ENCODE assay signal across 12 cellular contexts in genomic region chr15:75703440-75704262, GRCh38. TPM values are rescaled to one million over a fixed set of nuclear protein-coding genes. Genes with fewer than 3 reads are reported as not detected.
DNase-seq lines count a peak whose midpoint lies in the region; ATAC-seq, FAIRE-seq and TF ChIP-seq lines count a peak whose summit lies in the region.
"Not testable (repeated sequence)": the region's sequence is repeated elsewhere in the genome, so short reads cannot be mapped to it uniquely, and the experiment has no call there.
"Had no signal": no experiment of that assay in that cellular context is flagged by ENCODE, and none has a peak within 500 bp of the region (broad histone marks: within the 10 kb centered on the region; RNA-seq: fewer than 3 reads in every experiment).

No MANE protein-coding gene starts in this region.

- not testable (repeated sequence) for H3K9ac ChIP-seq in PC-3 (ENCODE audit: low read length); endothelial cell of umbilical vein (replicated peaks; ENCODE audit: extremely low read depth, insufficient read depth, low read length)

- peak; percentile 68 for ATAC-seq in PC-3
- ATAC-seq in activated T-cell treated with anti-CD3 and anti-CD28 coated beads, Interleukin-2, amount 50 U/mL, for 72 hours (replicated peaks in 1 of 2), result peak; percentile 69 to 76
- peak; percentile 35 for ATAC-seq in naive thymus-derived CD4-positive, alpha-beta T cell
- peak; percentile 62 for ATAC-seq in stimulated activated effector memory CD8-positive, alpha-beta T cell treated with anti-CD3 and anti-CD28 coated beads, Interleukin-12 subunit alpha, Interleukin-12 subunit beta, amount 100 ng/mL, for 72 hours

- TF ChIP-seq POLR2A in GM12892 (IDR thresholded peaks at IDR 0.05; ENCODE audit: low read depth, low read length); endothelial cell of umbilical vein (IDR thresholded peaks at IDR 0.05; ENCODE audit: low read depth, low read length): not testable (repeated sequence)

- H3K4me2 ChIP-seq in PC-3 (ENCODE audit: low read length); endothelial cell of umbilical vein (ENCODE audit: insufficient read depth, low read length): not testable (repeated sequence)

- not testable (repeated sequence) for H3K36me3 Mint-ChIP-seq in activated T-cell treated with anti-CD3 and anti-CD28 coated beads, Interleukin-2, amount 50 U/mL, for 72 hours (ENCODE audit: insufficient read depth in 2 of 2); naive thymus-derived CD4-positive, alpha-beta T cell; stimulated activated effector memory CD8-positive, alpha-beta T cell treated with anti-CD3 and anti-CD28 coated beads, Interleukin-12 subunit alpha, Interleukin-12 subunit beta, amount 100 ng/mL, for 72 hours

- POLR2A ChIA-PET in PC-3 (lab: Charles Lee; ENCODE audit: unreplicated experiment); endothelial cell of umbilical vein (lab: Charles Lee); naive thymus-derived CD4-positive, alpha-beta T cell (lab: Charles Lee): not testable (repeated sequence)

- not testable (repeated sequence) for H4K20me1 ChIP-seq in PC-3 (ENCODE audit: low read length); endothelial cell of umbilical vein (replicated peaks; ENCODE audit: control insufficient read depth, extremely low read depth, insufficient read depth, low read length)

- CTCF ChIA-PET in PC-3 (lab: Charles Lee); endothelial cell of umbilical vein (lab: Charles Lee); naive thymus-derived CD4-positive, alpha-beta T cell (lab: Charles Lee): not testable (repeated sequence)

- DNase-seq in GM12892 (ENCODE audit: insufficient read length); PC-3; activated T-cell treated with anti-CD3 and anti-CD28 coated beads, Interleukin-2, amount 50 U/mL, for 72 hours; endothelial cell of umbilical vein (ENCODE audit: low read depth, low spot score); left ventricle myocardium inferior; naive thymus-derived CD4-positive, alpha-beta T cell; stimulated activated effector memory CD8-positive, alpha-beta T cell treated with anti-CD3 and anti-CD28 coated beads, Interleukin-12 subunit alpha, Interleukin-12 subunit beta, amount 100 ng/mL, for 72 hours (ENCODE audit: low spot score in 2 of 2); urothelium cell line (ENCODE audit: low spot score): not testable (repeated sequence)

- H3K4me3 ChIP-seq in PC-3 (ENCODE audit: low read length); endothelial cell of umbilical vein (replicated peaks in 1 of 3; ENCODE audit: insufficient read depth in 1 of 3, low read depth in 1 of 3, low read length in 3 of 3); left ventricle myocardium inferior; naive thymus-derived CD4-positive, alpha-beta T cell (ENCODE audit: low read length): not testable (repeated sequence)

- not testable (repeated sequence) for H3K9me3 Mint-ChIP-seq in activated T-cell treated with anti-CD3 and anti-CD28 coated beads, Interleukin-2, amount 50 U/mL, for 72 hours; naive thymus-derived CD4-positive, alpha-beta T cell; stimulated activated effector memory CD8-positive, alpha-beta T cell treated with anti-CD3 and anti-CD28 coated beads, Interleukin-12 subunit alpha, Interleukin-12 subunit beta, amount 100 ng/mL, for 72 hours

- H3K27me3 ChIP-seq in PC-3 (ENCODE audit: low read length); left ventricle myocardium inferior (ENCODE audit: low read depth); naive thymus-derived CD4-positive, alpha-beta T cell (ENCODE audit: control insufficient read depth in 2 of 2, insufficient read depth in 2 of 2, low read length in 2 of 2): not testable (repeated sequence)
- H3K27me3 ChIP-seq in endothelial cell of umbilical vein (ENCODE audit: control insufficient read depth in 2 of 2, insufficient read depth in 2 of 2, low read length in 2 of 2), result peaks cover 11 to 14% of the 10 kb centered on the region in 2 experiments

- H3K36me3 ChIP-seq in PC-3 (ENCODE audit: low read depth, low read length); endothelial cell of umbilical vein (ENCODE audit: control insufficient read depth in 2 of 2, extremely low read depth in 1 of 2, insufficient read depth in 2 of 2, low read length in 2 of 2); left ventricle myocardium inferior; naive thymus-derived CD4-positive, alpha-beta T cell (ENCODE audit: control insufficient read depth in 2 of 3, insufficient read depth in 3 of 3, low read length in 3 of 3): not testable (repeated sequence)

- not testable (repeated sequence) for H3K9me1 ChIP-seq in endothelial cell of umbilical vein (replicated peaks; ENCODE audit: control insufficient read depth, extremely low read depth, insufficient read depth, low read length)

- not testable (repeated sequence) for H3K9me2 ChIP-seq in PC-3 (replicated peaks; ENCODE audit: low read length)

- not testable (repeated sequence) for H3K9me3 ChIP-seq in PC-3 (ENCODE audit: low read length); endothelial cell of umbilical vein (replicated peaks; ENCODE audit: control insufficient read depth, insufficient read depth, low read length); left ventricle myocardium inferior (replicated peaks); naive thymus-derived CD4-positive, alpha-beta T cell (ENCODE audit: control insufficient read depth in 2 of 3, low read length in 3 of 3)

- not testable (repeated sequence) for H2AFZ ChIP-seq in PC-3 (ENCODE audit: low read length); endothelial cell of umbilical vein (ENCODE audit: low read depth, low read length)

- not testable (repeated sequence) for H3K27me3 Mint-ChIP-seq in activated T-cell treated with anti-CD3 and anti-CD28 coated beads, Interleukin-2, amount 50 U/mL, for 72 hours (ENCODE audit: low read depth); naive thymus-derived CD4-positive, alpha-beta T cell

- H3K4me1 ChIP-seq in PC-3 (ENCODE audit: insufficient read depth, low read length), result peaks cover 13% of the 10 kb centered on the region
- H3K4me1 ChIP-seq in endothelial cell of umbilical vein (ENCODE audit: control insufficient read depth, extremely low read depth, insufficient read depth, low read length); naive thymus-derived CD4-positive, alpha-beta T cell (ENCODE audit: control insufficient read depth in 2 of 2, insufficient read depth in 2 of 2, low read length in 2 of 2): not testable (repeated sequence)
- peaks cover 73% of the 10 kb centered on the region for H3K4me1 ChIP-seq in left ventricle myocardium inferior

- H3F3A ChIP-seq in PC-3 (ENCODE audit: low read length, unreplicated experiment), result not testable (repeated sequence)

- not testable (repeated sequence) for H3K4me3 Mint-ChIP-seq in activated T-cell treated with anti-CD3 and anti-CD28 coated beads, Interleukin-2, amount 50 U/mL, for 72 hours; naive thymus-derived CD4-positive, alpha-beta T cell; stimulated activated effector memory CD8-positive, alpha-beta T cell treated with anti-CD3 and anti-CD28 coated beads, Interleukin-12 subunit alpha, Interleukin-12 subunit beta, amount 100 ng/mL, for 72 hours

- not testable (repeated sequence) for H3K79me2 ChIP-seq in PC-3 (ENCODE audit: low read length); endothelial cell of umbilical vein (ENCODE audit: control insufficient read depth, insufficient read depth, low read length)

- dilution Hi-C loops in endothelial cell of umbilical vein (cut with MboI; ENCODE audit: extremely low pct_ligation_motif_present, low sequenced_read_pairs), result not testable (repeated sequence)

- intact Hi-C loops in PC-3 (cut with micrococcal nuclease); endothelial cell of umbilical vein (cut with micrococcal nuclease); left ventricle myocardium inferior (cut with micrococcal nuclease); naive thymus-derived CD4-positive, alpha-beta T cell (cut with micrococcal nuclease): not testable (repeated sequence)

- TF ChIP-seq CTCF in PC-3 (conservative IDR thresholded peaks at IDR 0.05; ENCODE audit: low read depth, low read length); endothelial cell of umbilical vein (IDR thresholded peaks at IDR 0.05; ENCODE audit: extremely low read depth in 1 of 2, insufficient read depth in 1 of 2, low read depth in 1 of 2, low read length in 2 of 2); left ventricle myocardium inferior (IDR thresholded peaks at IDR 0.05; ENCODE audit: borderline replicate concordance): not testable (repeated sequence)

- not testable (repeated sequence) for H3K27ac Mint-ChIP-seq in activated T-cell treated with anti-CD3 and anti-CD28 coated beads, Interleukin-2, amount 50 U/mL, for 72 hours; naive thymus-derived CD4-positive, alpha-beta T cell; stimulated activated effector memory CD8-positive, alpha-beta T cell treated with anti-CD3 and anti-CD28 coated beads, Interleukin-12 subunit alpha, Interleukin-12 subunit beta, amount 100 ng/mL, for 72 hours

- H3K27ac ChIP-seq in PC-3 (ENCODE audit: low read length); endothelial cell of umbilical vein (ENCODE audit: insufficient read depth, low read depth, low read length); naive thymus-derived CD4-positive, alpha-beta T cell (ENCODE audit: low read depth, low read length): not testable (repeated sequence)
- H3K27ac ChIP-seq in left ventricle myocardium inferior (replicated peaks), result peak overlapping the region; percentile 74

- not testable (repeated sequence) for H3K4me1 Mint-ChIP-seq in activated T-cell treated with anti-CD3 and anti-CD28 coated beads, Interleukin-2, amount 50 U/mL, for 72 hours (ENCODE audit: low read depth); naive thymus-derived CD4-positive, alpha-beta T cell
- peaks cover 16% of the 10 kb centered on the region for H3K4me1 Mint-ChIP-seq in stimulated activated effector memory CD8-positive, alpha-beta T cell treated with anti-CD3 and anti-CD28 coated beads, Interleukin-12 subunit alpha, Interleukin-12 subunit beta, amount 100 ng/mL, for 72 hours

- not testable (repeated sequence) for BruUV-seq in PC-3 (replicated peaks; lab: Mats Ljungman, UMichigan); endothelial cell of umbilical vein (replicated peaks; lab: Mats Ljungman, UMichigan)

- peak; percentile 83 for FAIRE-seq in GM12892 (lab: Jason Lieb, UNC)
- FAIRE-seq in endothelial cell of umbilical vein (lab: Jason Lieb, UNC), result peak; percentile 68
- peak; percentile 100 for FAIRE-seq in urothelium cell line (lab: Jason Lieb, UNC)

RNA-seq across cellular contexts. Expression of gene CSPG4, which starts 9.0 kb away (rescaled TPM):
- polyA plus RNA-seq in GM12892 (2012; ENCODE audit: missing spikeins), result 0.02 TPM
- total RNA-seq in PC-3 (2014; rRNA removed) (2.0 and 2.9 TPM in 2 replicates), endothelial cell of umbilical vein (not detected in 2 replicates), left ventricle myocardium inferior (9.1 TPM)
- total RNA-seq in activated T-cell treated with anti-CD3 and anti-CD28 coated beads, Interleukin-2, amount 50 U/mL, for 72 hours, result not detected
- polyA plus RNA-seq in endothelial cell of umbilical vein, result not detected in 2 replicates
- not detected in 2 replicates for polyA plus RNA-seq in endothelial cell of umbilical vein (2011; cell fraction: cytosol; rRNA removed)
- not detected in 2 replicates for polyA plus RNA-seq in endothelial cell of umbilical vein (2011; cell fraction: nucleus; rRNA removed)
- 0.04 TPM in 1 of 2 replicates, not detected in the other for polyA plus RNA-seq in endothelial cell of umbilical vein (2012)
- polyA minus RNA-seq in endothelial cell of umbilical vein, result not detected in 2 replicates
- 16.2 TPM for polyA minus RNA-seq in endothelial cell of umbilical vein (2011; cell fraction: cytosol; rRNA and poly(A)+ RNA removed)
- polyA minus RNA-seq in endothelial cell of umbilical vein (2011; cell fraction: nucleus; rRNA and poly(A)+ RNA removed), result 0.10 TPM in 1 of 2 replicates, not detected in the other
- not detected for total RNA-seq in naive thymus-derived CD4-positive, alpha-beta T cell
- not detected for polyA plus RNA-seq in naive thymus-derived CD4-positive, alpha-beta T cell
- total RNA-seq: activated CD8-positive, alpha-beta T cell treated with anti-CD3 and anti-CD28 coated beads, Interleukin-2, amount 10 ng/mL, durations not matched to agents 7 days and 5 days; activated naive CD8-positive, alpha-beta T cell treated with anti-CD3 and anti-CD28 coated beads for 36 hours; naive thymus-derived CD8-positive, alpha-beta T cell; T-helper 2 cell treated with Interferon-gamma antibody and Interleukin-4, amounts not matched to agents 100 ng/mL and 5 ng/mL, for 36 hours had no signal
- polyA plus RNA-seq: naive thymus-derived CD8-positive, alpha-beta T cell had no signal

RNA-seq across cellular contexts. Expression of gene SNX33, which starts 55.9 kb away (rescaled TPM):
- polyA plus RNA-seq in GM12892 (2012; ENCODE audit: missing spikeins), result 0.49 TPM
- total RNA-seq in PC-3 (2014; rRNA removed) (16.2 and 16.8 TPM in 2 replicates), endothelial cell of umbilical vein (10.6 and 12.6 TPM in 2 replicates), left ventricle myocardium inferior (11.4 TPM)
- 1 to 10 TPM; 1.5 to 3.1 TPM for total RNA-seq in activated T-cell treated with anti-CD3 and anti-CD28 coated beads, Interleukin-2, amount 50 U/mL, for 72 hours
- 7.9 and 9.7 TPM in 2 replicates for polyA plus RNA-seq in endothelial cell of umbilical vein
- polyA plus RNA-seq in endothelial cell of umbilical vein (2011; cell fraction: cytosol; rRNA removed), result 7.6 and 8.1 TPM in 2 replicates
- polyA plus RNA-seq in endothelial cell of umbilical vein (2011; cell fraction: nucleus; rRNA removed), result 12.6 and 13.7 TPM in 2 replicates
- 8.2 and 10.6 TPM in 2 replicates for polyA plus RNA-seq in endothelial cell of umbilical vein (2012)
- 15.7 and 18.5 TPM in 2 replicates for polyA minus RNA-seq in endothelial cell of umbilical vein
- 9.4 TPM for polyA minus RNA-seq in endothelial cell of umbilical vein (2011; cell fraction: cytosol; rRNA and poly(A)+ RNA removed)
- 8.1 and 12.2 TPM in 2 replicates for polyA minus RNA-seq in endothelial cell of umbilical vein (2011; cell fraction: nucleus; rRNA and poly(A)+ RNA removed)
- total RNA-seq in naive thymus-derived CD4-positive, alpha-beta T cell, result 1 to 10 TPM in 4 of 5 experiments, under 1 TPM in 1; 0.94 to 3.4 (median 1.4) TPM
- polyA plus RNA-seq in naive thymus-derived CD4-positive, alpha-beta T cell, result under 1 TPM; 0.13 to 0.22 TPM
